ENCODE assay signal across 9 cellular contexts in genomic region chr9:91720746-91721705, GRCh38.
A peak's percentile ranks its signal among the peaks of the same experiment; 100 is the strongest.
DNase-seq lines count a peak whose midpoint lies in the region; ATAC-seq and TF ChIP-seq lines count a peak whose summit lies in the region.
"Had no signal": no experiment of that assay in that cellular context is flagged by ENCODE, and none has a peak within 500 bp of the region (broad histone marks: within the 10 kb centered on the region; RNA-seq: fewer than 3 reads in every experiment).

No MANE protein-coding gene starts in this region.

- H4K12ac ChIP-seq in trophoblast cell (ENCODE audit: low read depth, low read length) = no peak overlapping the region

- peak overlapping the region; percentile 74 for H3K4me2 ChIP-seq in OCI-LY7 (ENCODE audit: low read length)
- H3K4me2 ChIP-seq in trophoblast cell (ENCODE audit: low read length) = peak overlapping the region; percentile 37

- H2AK5ac ChIP-seq in trophoblast cell (ENCODE audit: low read length) = no peak overlapping the region

- H3K4me1 ChIP-seq in OCI-LY7 (ENCODE audit: insufficient read depth, low read length, poor library complexity, severe bottlenecking) = peaks cover 35% of the 10 kb centered on the region
- peaks cover 6% of the 10 kb centered on the region in 2 experiments for H3K4me1 ChIP-seq in trophoblast cell (ENCODE audit: control insufficient read depth in 1 of 2, insufficient read depth in 2 of 2, low read length in 2 of 2)

- H2BK120ac ChIP-seq in trophoblast cell (ENCODE audit: insufficient read depth, low read length, poor library complexity) = peak overlapping the region; percentile 24

- no CpG with 5 or more reads among the region's 16 CpGs for WGBS in trophoblast cell (ENCODE audit: extremely low coverage, insufficient coverage, insufficient read length)

- ATAC-seq in GM19043 (IDR thresholded peaks at IDR 0.05; ENCODE audit: low read depth, unreplicated experiment) (peak; percentile 78), HG02884 (IDR thresholded peaks at IDR 0.05; ENCODE audit: unreplicated experiment) (peak; percentile 74)
- ATAC-seq: activated T-helper 17 cell treated with anti-CD3 and anti-CD28 coated beads, Interleukin-2, amount 50 U/mL, for 72 hours had no signal

- peak overlapping the region; percentile 90 for H3K27ac ChIP-seq in OCI-LY7 (ENCODE audit: low read depth, low read length, poor library complexity, severe bottlenecking)
- H3K27ac ChIP-seq in trophoblast cell (ENCODE audit: low read depth, low read length) = peak overlapping the region; percentile 77

- CTCF ChIA-PET in OCI-LY7 (lab: Charles Lee; ENCODE audit: unreplicated experiment) = interaction anchor here (0.5 to 1.0 kb wide), 2 partner anchors 13 to 16 kb away, joined by 3 read pairs; no protein-coding TSS in a partner anchor

- no peaks in the 10 kb centered on the region for H3K9me2 ChIP-seq in OCI-LY7 (ENCODE audit: insufficient read depth, low read length)

- H3K18ac ChIP-seq in trophoblast cell (ENCODE audit: low read length) = no peak overlapping the region

- POLR2A ChIA-PET in OCI-LY7 (lab: Charles Lee) = interaction anchor here (0.6 to 1.2 kb wide), 5 partner anchors 8 to 625 kb away, joined by 3 to 4 read pairs (median 3); no protein-coding TSS in a partner anchor

- H3K4me3 ChIP-seq in OCI-LY7 (ENCODE audit: low read depth, low read length, poor library complexity, severe bottlenecking) = peak overlapping the region; percentile 47
- H3K4me3 ChIP-seq in trophoblast cell (ENCODE audit: low read depth, low read length) = no peak overlapping the region

- H3K36me3 ChIP-seq in OCI-LY7 (ENCODE audit: insufficient read depth, low read length) (no peaks in the 10 kb centered on the region), trophoblast cell (ENCODE audit: control insufficient read depth in 1 of 2, insufficient read depth in 2 of 2, low read length in 2 of 2) (no peaks in the 10 kb centered on the region)

- TF ChIP-seq CTCF in OCI-LY7 (conservative IDR thresholded peaks at IDR 0.05; ENCODE audit: low read length) = peak; percentile 69

- H3K23ac ChIP-seq in trophoblast cell (ENCODE audit: low read length) = no peak overlapping the region

- DNase-seq in OCI-LY7 (ENCODE audit: low spot score) = peak; percentile 91
- peak; percentile 14 to 59 for DNase-seq in trophoblast cell
- DNase-seq in NCI-H1092 treated with DMSO at 0.1 percent for 48 hours (lab: John Stamatoyannopoulos, UW) = no peak
- DNase-seq in G401 (ENCODE audit: low spot score) = no peak
- DNase-seq in NCI-H1048 (lab: John Stamatoyannopoulos, UW) = no peak
- DNase-seq: NCI-H524 had no signal

- H4K91ac ChIP-seq in trophoblast cell (ENCODE audit: low read depth, low read length) = peak overlapping the region; percentile 32

- peaks cover 2% of the 10 kb centered on the region for H3K79me1 ChIP-seq in trophoblast cell (ENCODE audit: low read length)

- H3K9me3 ChIP-seq in OCI-LY7 (ENCODE audit: low read length) (peaks cover 8% of the 10 kb centered on the region; the same call in 1 of the 2 replicates), trophoblast cell (ENCODE audit: insufficient read depth, low read depth, low read length) (no peaks in the 10 kb centered on the region)

- H3K4ac ChIP-seq in trophoblast cell (ENCODE audit: low read depth, low read length) = no peak overlapping the region

- no peak overlapping the region for H4K8ac ChIP-seq in trophoblast cell (ENCODE audit: low read depth, low read length)

- no peaks in the 10 kb centered on the region for H3K27me3 ChIP-seq in trophoblast cell (ENCODE audit: insufficient read depth, low read length)

- peak overlapping the region; percentile 52 for H2BK12ac ChIP-seq in trophoblast cell (ENCODE audit: low read length)

- no TSS peak for BruUV-seq in OCI-LY7 (replicated peaks; lab: Mats Ljungman, UMichigan)

- peak overlapping the region; percentile 47 for H3K14ac ChIP-seq in trophoblast cell (ENCODE audit: low read length)

- H3K79me2 ChIP-seq in OCI-LY7 (ENCODE audit: insufficient read depth, low read depth, low read length) = no peaks in the 10 kb centered on the region
- H3K79me2 ChIP-seq in trophoblast cell (ENCODE audit: control insufficient read depth, insufficient read depth, low read length, poor library complexity) = no peaks in the 10 kb centered on the region

- H2AFZ ChIP-seq in OCI-LY7 (ENCODE audit: low read length) (peak overlapping the region; percentile 69), trophoblast cell (ENCODE audit: insufficient read depth, low read length, poor library complexity) (peak overlapping the region; percentile 35)

- no peaks in the 10 kb centered on the region for H4K20me1 ChIP-seq in OCI-LY7 (ENCODE audit: insufficient read depth, low read length)

- no peak overlapping the region for H3K9ac ChIP-seq in trophoblast cell (ENCODE audit: low read length)

- peak overlapping the region; percentile 70 for H2BK5ac ChIP-seq in trophoblast cell (ENCODE audit: low read depth, low read length, poor library complexity)

- intact Hi-C loops in OCI-LY7 (cut with micrococcal nuclease; ENCODE audit: unreplicated experiment) = loop anchor here (5.0 kb wide), 1 partner anchor 299 kb away; the partner anchor contains the start of gene NFIL3

- in situ Hi-C loops in G401 (cut with HindIII; ENCODE audit: low sequenced_read_pairs) = no loop called here

Comparison
In these comparisons a context has a peak if more than half of its experiments do, and no peak if none do; other contexts are left out.
1. DNase-seq: peak in OCI-LY7 (single experiment) and trophoblast cell (2 of 2); none in NCI-H1092 treated with DMSO at 0.1 percent for 48 hours (single experiment), G401 (single experiment) and NCI-H1048 (single experiment).